In genomic region chr2:161745866-161746614, GRCh38 we compare ENCODE assay signal across 31 cellular contexts.
DNase-seq lines count a peak whose midpoint lies in the region; ATAC-seq and TF ChIP-seq lines count a peak whose summit lies in the region.
"Had no signal": no experiment of that assay in that cellular context is flagged by ENCODE, and none has a peak within 500 bp of the region (broad histone marks: within the 10 kb centered on the region; RNA-seq: fewer than 3 reads in every experiment).

No MANE protein-coding gene starts in this region.

- CTCF ChIA-PET in activated CD4-positive, alpha-beta memory T cell treated with anti-CD3 and anti-CD28 coated beads, Interleukin-2, amount 10 ng/mL, durations not matched to agents 7 days and 5 days (lab: Charles Lee), result no interaction called here

- peaks cover 6% of the 10 kb centered on the region for H3K9me3 ChIP-seq in upper lobe of right lung
- H3K9me3 ChIP-seq: HAP-1, lower lobe of right lung, prostate gland, SJSA1, vagina had no signal

- POLR2A ChIA-PET in activated CD4-positive, alpha-beta memory T cell treated with anti-CD3 and anti-CD28 coated beads, Interleukin-2, amount 10 ng/mL, durations not matched to agents 7 days and 5 days (lab: Charles Lee), result interaction anchor here (1.6 kb wide), 1 partner anchor 10 kb away, joined by 3 read pairs; no protein-coding TSS in a partner anchor

- intact Hi-C loops in upper lobe of right lung (cut with DNase I), result no loop called here

- DNase-seq in SHP77 (lab: John Stamatoyannopoulos, UW) (peak; percentile 44 to 68), SHP77 treated with DMSO at 0.1 percent for 48 hours (lab: John Stamatoyannopoulos, UW) (no peak), NCI-H69 (lab: John Stamatoyannopoulos, UW) (peak; percentile 48), epithelial cell of esophagus (ENCODE audit: low read depth) (peak; percentile 30), upper lobe of right lung (no peak), GDM1 (lab: John Stamatoyannopoulos, UW) (no peak)
- DNase-seq in activated CD4-positive, alpha-beta memory T cell treated with anti-CD3 and anti-CD28 coated beads, Interleukin-2, amount 10 ng/mL, durations not matched to agents 7 days and 5 days, result no peak
- DNase-seq: activated CD4-positive, alpha-beta T cell treated with anti-CD3 and anti-CD28 coated beads, Interleukin-2, amount 10 ng/mL, durations not matched to agents 24 days and 14 days; activated T-cell treated with anti-CD3 and anti-CD28 coated beads, Interleukin-2, amount 50 U/mL, for 24 hours; cortex of kidney; effector memory CD8-positive, alpha-beta T cell; foreskin fibroblast; heart left ventricle; Kasumi-1; kidney; lower lobe of right lung; natural killer cell; NCI-H1417 treated with DMSO at 0.1 percent for 48 hours; NCI-H2171 treated with DMSO at 0.1 percent for 48 hours; NCI-H82; nucleus accumbens; stomach; T1000; WERI-Rb-1 had no signal

- H3K36me3 Mint-ChIP-seq in activated CD4-positive, alpha-beta memory T cell treated with anti-CD3 and anti-CD28 coated beads, Interleukin-2, amount 10 ng/mL, durations not matched to agents 7 days and 5 days (ENCODE audit: low read depth), result no peaks in the 10 kb centered on the region
- H3K36me3 Mint-ChIP-seq: CD14-positive monocyte had no signal

- no peaks in the 10 kb centered on the region for H3K4me1 Mint-ChIP-seq in activated CD4-positive, alpha-beta memory T cell treated with anti-CD3 and anti-CD28 coated beads, Interleukin-2, amount 10 ng/mL, durations not matched to agents 7 days and 5 days
- H3K4me1 Mint-ChIP-seq: activated CD4-positive, alpha-beta T cell treated with anti-CD3 and anti-CD28 coated beads, Interleukin-2, amount 10 ng/mL, durations not matched to agents 24 days and 14 days; CD14-positive monocyte; natural killer cell had no signal

- no peaks in the 10 kb centered on the region for H3K4me1 ChIP-seq in upper lobe of right lung
- H3K4me1 ChIP-seq: esophagus muscularis mucosa, HAP-1, heart left ventricle, lower lobe of right lung, prostate gland, SJSA1, stomach, vagina had no signal

- no peak overlapping the region for H3K27ac ChIP-seq in upper lobe of right lung
- H3K27ac ChIP-seq: esophagus muscularis mucosa, heart left ventricle, lower lobe of right lung, prostate gland, SJSA1, stomach, vagina, WERI-Rb-1 had no signal

- no peaks in the 10 kb centered on the region for H3K27me3 Mint-ChIP-seq in activated CD4-positive, alpha-beta memory T cell treated with anti-CD3 and anti-CD28 coated beads, Interleukin-2, amount 10 ng/mL, durations not matched to agents 7 days and 5 days
- H3K27me3 Mint-ChIP-seq: activated T-cell treated with anti-CD3 and anti-CD28 coated beads, Interleukin-2, amount 50 U/mL, for 24 hours; effector memory CD8-positive, alpha-beta T cell had no signal

- H3K27me3 ChIP-seq in upper lobe of right lung, result no peaks in the 10 kb centered on the region
- H3K27me3 ChIP-seq: esophagus muscularis mucosa, heart left ventricle, SJSA1, stomach, vagina had no signal

- TF ChIP-seq CTCF in epithelial cell of esophagus (IDR thresholded peaks at IDR 0.05; ENCODE audit: insufficient read depth, low read depth, low read length, missing control alignments) (no peak), upper lobe of right lung (IDR thresholded peaks at IDR 0.05) (no peak)

- H3K27ac Mint-ChIP-seq in activated CD4-positive, alpha-beta memory T cell treated with anti-CD3 and anti-CD28 coated beads, Interleukin-2, amount 10 ng/mL, durations not matched to agents 7 days and 5 days, result no peak overlapping the region
- H3K27ac Mint-ChIP-seq: activated CD4-positive, alpha-beta T cell treated with anti-CD3 and anti-CD28 coated beads, Interleukin-2, amount 10 ng/mL, durations not matched to agents 24 days and 14 days; activated T-cell treated with anti-CD3 and anti-CD28 coated beads, Interleukin-2, amount 50 U/mL, for 24 hours; CD14-positive monocyte; effector memory CD8-positive, alpha-beta T cell; natural killer cell had no signal

- ATAC-seq in upper lobe of right lung (peak; percentile 34), HG03025 (IDR thresholded peaks at IDR 0.05; ENCODE audit: low FRiP score, unreplicated experiment) (no peak)
- ATAC-seq: effector memory CD8-positive, alpha-beta T cell; heart left ventricle; natural killer cell had no signal

- H3K9me3 Mint-ChIP-seq in activated CD4-positive, alpha-beta memory T cell treated with anti-CD3 and anti-CD28 coated beads, Interleukin-2, amount 10 ng/mL, durations not matched to agents 7 days and 5 days, result peaks cover 3% of the 10 kb centered on the region
- H3K9me3 Mint-ChIP-seq: effector memory CD8-positive, alpha-beta T cell had no signal

- H3K4me3 ChIP-seq in epithelial cell of esophagus (ENCODE audit: low read length) (no peak overlapping the region), upper lobe of right lung (no peak overlapping the region)
- H3K4me3 ChIP-seq: esophagus muscularis mucosa, HAP-1, heart left ventricle, lower lobe of right lung, prostate gland, SJSA1, stomach, vagina had no signal

- no peaks in the 10 kb centered on the region for H3K36me3 ChIP-seq in upper lobe of right lung
- H3K36me3 ChIP-seq: esophagus muscularis mucosa, HAP-1, heart left ventricle, lower lobe of right lung, prostate gland, SJSA1, stomach, vagina, WERI-Rb-1 had no signal

- no peak overlapping the region for H3K4me3 Mint-ChIP-seq in activated CD4-positive, alpha-beta memory T cell treated with anti-CD3 and anti-CD28 coated beads, Interleukin-2, amount 10 ng/mL, durations not matched to agents 7 days and 5 days
- H3K4me3 Mint-ChIP-seq: activated CD4-positive, alpha-beta T cell treated with anti-CD3 and anti-CD28 coated beads, Interleukin-2, amount 10 ng/mL, durations not matched to agents 24 days and 14 days; activated T-cell treated with anti-CD3 and anti-CD28 coated beads, Interleukin-2, amount 50 U/mL, for 24 hours; CD14-positive monocyte; effector memory CD8-positive, alpha-beta T cell; natural killer cell had no signal

Comparison
In these comparisons a context has a peak if more than half of its experiments do, and no peak if none do; other contexts are left out.
1. DNase-seq: peak in SHP77 (2 of 2), NCI-H69 (single experiment) and epithelial cell of esophagus (single experiment); none in SHP77 treated with DMSO at 0.1 percent for 48 hours (single experiment), upper lobe of right lung (single experiment), activated CD4-positive, alpha-beta memory T cell treated with anti-CD3 and anti-CD28 coated beads, Interleukin-2, amount 10 ng/mL, durations not matched to agents 7 days and 5 days (single experiment) and GDM1 (single experiment).